In genomic region chr10:35150335-35150734, GRCh38 we compare ENCODE assay signal across 15 cellular contexts. TPM values are rescaled to one million over a fixed set of nuclear protein-coding genes. Genes with fewer than 3 reads are reported as not detected.
DNase-seq lines count a peak whose midpoint lies in the region; ATAC-seq and TF ChIP-seq lines count a peak whose summit lies in the region.
"Had no signal": no experiment of that assay in that cellular context is flagged by ENCODE, and none has a peak within 500 bp of the region (broad histone marks: within the 10 kb centered on the region; RNA-seq: fewer than 3 reads in every experiment).

No MANE protein-coding gene starts in this region.

- peaks cover 4% of the 10 kb centered on the region; the same call in 1 of the 2 replicates for H3K79me2 ChIP-seq in OCI-LY7 (ENCODE audit: insufficient read depth, low read depth, low read length)

- no peaks in the 10 kb centered on the region for H3K27me3 Mint-ChIP-seq in dendritic cell treated with granulocyte-macrophage colony-stimulating factor and Interleukin-4, amounts not matched to agents 40 ng/mL and 50 ng/mL, for 4 days

- H3K27me3 ChIP-seq in left ventricle myocardium inferior (ENCODE audit: low read depth) (no peaks in the 10 kb centered on the region), right atrium auricular region (no peaks in the 10 kb centered on the region)
- H3K27me3 ChIP-seq: heart right ventricle, suprapubic skin had no signal

- H3K4me1 Mint-ChIP-seq in dendritic cell treated with granulocyte-macrophage colony-stimulating factor and Interleukin-4, amounts not matched to agents 40 ng/mL and 50 ng/mL, for 4 days (ENCODE audit: low read depth) = peaks cover 12% of the 10 kb centered on the region

- DNase-seq in left ventricle myocardium inferior (no peak), cardiac septum (ENCODE audit: low spot score) (no peak), OCI-LY7 (ENCODE audit: low spot score) (no peak), NCI-H1092 treated with DMSO at 0.1 percent for 48 hours (lab: John Stamatoyannopoulos, UW) (no peak), ecto neural progenitor cell (ENCODE audit: low spot score) (no peak), right atrium auricular region (ENCODE audit: low spot score) (no peak)
- DNase-seq: AML-193, heart right ventricle, Karpas-422, midbrain, NCI-H1694, posterior cingulate gyrus had no signal

- H3K36me3 ChIP-seq in left ventricle myocardium inferior (no peaks in the 10 kb centered on the region), OCI-LY7 (ENCODE audit: insufficient read depth, low read length) (no peaks in the 10 kb centered on the region), right atrium auricular region (no peaks in the 10 kb centered on the region)
- H3K36me3 ChIP-seq: heart right ventricle, suprapubic skin had no signal

- peak overlapping the region; percentile 4 for H3K27ac Mint-ChIP-seq in dendritic cell treated with granulocyte-macrophage colony-stimulating factor and Interleukin-4, amounts not matched to agents 40 ng/mL and 50 ng/mL, for 4 days

- peak overlapping the region; percentile 69 for H3K4me2 ChIP-seq in OCI-LY7 (ENCODE audit: low read length)

- POLR2A ChIA-PET in OCI-LY7 (lab: Charles Lee) = interaction anchor here (0.7 to 2.7 kb wide), 13 partner anchors 10 to 66 kb away, joined by 3 to 26 read pairs (median 4); no protein-coding TSS in a partner anchor

- no peaks in the 10 kb centered on the region for H4K20me1 ChIP-seq in OCI-LY7 (ENCODE audit: insufficient read depth, low read length)

- no peak for ATAC-seq in GM21723 (IDR thresholded peaks at IDR 0.05; ENCODE audit: unreplicated experiment)

- TF ChIP-seq CTCF in left ventricle myocardium inferior (IDR thresholded peaks at IDR 0.05; ENCODE audit: borderline replicate concordance) (no peak), OCI-LY7 (conservative IDR thresholded peaks at IDR 0.05; ENCODE audit: low read length) (no peak), right atrium auricular region (IDR thresholded peaks at IDR 0.05) (no peak)

- H3K9me2 ChIP-seq in OCI-LY7 (ENCODE audit: insufficient read depth, low read length) = no peaks in the 10 kb centered on the region

- peak overlapping the region; percentile 76; the same call in 1 of the 2 replicates for H2AFZ ChIP-seq in OCI-LY7 (ENCODE audit: low read length)

- CTCF ChIA-PET in OCI-LY7 (lab: Charles Lee; ENCODE audit: unreplicated experiment) = interaction anchor here (2.1 kb wide), 1 partner anchor 45 kb away, joined by 8 read pairs; no protein-coding TSS in a partner anchor

- no TSS peak for BruUV-seq in OCI-LY7 (replicated peaks; lab: Mats Ljungman, UMichigan)

- H3K4me1 ChIP-seq in left ventricle myocardium inferior (peaks cover 41% of the 10 kb centered on the region), OCI-LY7 (ENCODE audit: insufficient read depth, low read length, poor library complexity, severe bottlenecking) (peaks cover 47% of the 10 kb centered on the region), right atrium auricular region (peaks cover 0 to 19% of the 10 kb centered on the region in 2 donors)
- H3K4me1 ChIP-seq: suprapubic skin had no signal

- H3K4me3 ChIP-seq in left ventricle myocardium inferior (no peak overlapping the region), OCI-LY7 (ENCODE audit: low read depth, low read length, poor library complexity, severe bottlenecking) (peak overlapping the region; percentile 47), right atrium auricular region (no peak overlapping the region)
- H3K4me3 ChIP-seq: heart right ventricle, suprapubic skin had no signal

- H3K4me3 Mint-ChIP-seq in dendritic cell treated with granulocyte-macrophage colony-stimulating factor and Interleukin-4, amounts not matched to agents 40 ng/mL and 50 ng/mL, for 4 days = no peak overlapping the region

- H3K36me3 Mint-ChIP-seq in dendritic cell treated with granulocyte-macrophage colony-stimulating factor and Interleukin-4, amounts not matched to agents 40 ng/mL and 50 ng/mL, for 4 days (ENCODE audit: low read depth) = peaks cover 14% of the 10 kb centered on the region

- no peaks in the 10 kb centered on the region for H3K9me3 Mint-ChIP-seq in dendritic cell treated with granulocyte-macrophage colony-stimulating factor and Interleukin-4, amounts not matched to agents 40 ng/mL and 50 ng/mL, for 4 days

- intact Hi-C loops in left ventricle myocardium inferior (cut with micrococcal nuclease) = no loop called here
- intact Hi-C loops in cardiac septum (cut with DNase I) = no loop called here
- intact Hi-C loops in OCI-LY7 (cut with micrococcal nuclease; ENCODE audit: unreplicated experiment) = no loop called here
- intact Hi-C loops in dendritic cell treated with granulocyte-macrophage colony-stimulating factor and Interleukin-4, amounts not matched to agents 40 ng/mL and 50 ng/mL, for 4 days (cut with micrococcal nuclease) = no loop called here

- H3K9me3 ChIP-seq in left ventricle myocardium inferior (replicated peaks) (no peaks in the 10 kb centered on the region), OCI-LY7 (ENCODE audit: low read length) (no peaks in the 10 kb centered on the region), right atrium auricular region (no peaks in the 10 kb centered on the region)
- H3K9me3 ChIP-seq: heart right ventricle, suprapubic skin had no signal

- peak overlapping the region; percentile 43 for H3K27ac ChIP-seq in left ventricle myocardium inferior (replicated peaks)
- H3K27ac ChIP-seq in OCI-LY7 (ENCODE audit: low read depth, low read length, poor library complexity, severe bottlenecking) = peak overlapping the region; percentile 81
- no peak overlapping the region for H3K27ac ChIP-seq in right atrium auricular region
- H3K27ac ChIP-seq: suprapubic skin had no signal

RNA-seq across cellular contexts. Expression of gene CREM, which starts 23.7 kb away (rescaled TPM):
- 58.5 TPM for total RNA-seq in left ventricle myocardium inferior
- total RNA-seq in cardiac septum = 46.0 TPM
- total RNA-seq in OCI-LY7 (2014; rRNA removed; shearing (Covaris generic)) = 31.9 and 38.1 TPM in 2 replicates
- total RNA-seq in OCI-LY7 (2022) = 32.2 and 33.1 TPM in 2 replicates
- 10 to 100 TPM; 33.4 to 39.9 TPM for total RNA-seq in right atrium auricular region

Comparison
In these comparisons a context has a peak if more than half of its experiments do, and no peak if none do; other contexts are left out.
1. H3K27ac ChIP-seq: peak in left ventricle myocardium inferior (single experiment) and OCI-LY7 (single experiment); none in right atrium auricular region (0 of 2).